ENCODE assay signal across 1 cellular context in the genomic region with DNA sequence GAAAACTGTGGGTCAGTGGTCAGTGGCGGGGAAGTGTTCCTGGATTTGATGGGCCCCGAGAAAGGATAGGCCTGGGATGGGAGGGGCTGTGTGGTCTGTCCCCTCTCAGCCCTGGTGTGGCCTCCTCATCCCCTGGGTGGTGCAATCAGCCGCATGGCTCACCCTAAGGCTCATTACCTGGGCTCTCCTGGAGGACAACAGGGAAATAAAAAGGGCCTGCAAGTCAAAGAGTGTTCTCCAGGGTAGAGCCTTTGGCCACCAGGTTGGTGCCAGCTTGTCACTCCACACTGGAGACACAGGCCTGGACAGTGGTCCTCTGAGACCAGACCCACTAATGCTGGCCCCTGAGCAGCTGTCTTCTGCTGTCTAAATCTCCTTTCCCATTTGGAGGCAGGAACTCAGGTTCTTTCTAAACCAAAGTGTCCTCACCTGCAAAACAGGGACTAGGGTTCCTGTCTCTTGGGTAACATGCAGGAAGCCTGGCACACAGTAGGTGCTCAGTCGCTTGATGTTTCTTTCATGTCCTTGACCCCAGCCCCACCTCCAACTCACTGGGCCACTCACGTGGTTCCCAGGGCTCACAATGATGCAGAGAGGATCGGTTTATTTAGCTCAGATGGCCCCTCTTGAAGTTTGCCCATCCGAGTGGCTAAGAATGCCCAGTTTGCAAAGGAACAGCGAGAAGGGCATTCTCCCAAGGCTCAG.
TF ChIP-seq lines count a peak whose summit lies in the region.

No MANE protein-coding gene starts in this region.

TF ChIP-seq in WTC11, 78 proteins besides CTCF, POLR2A, EP300 and RAD21 (continued from another document):
- TF ChIP-seq, protein P1, sequence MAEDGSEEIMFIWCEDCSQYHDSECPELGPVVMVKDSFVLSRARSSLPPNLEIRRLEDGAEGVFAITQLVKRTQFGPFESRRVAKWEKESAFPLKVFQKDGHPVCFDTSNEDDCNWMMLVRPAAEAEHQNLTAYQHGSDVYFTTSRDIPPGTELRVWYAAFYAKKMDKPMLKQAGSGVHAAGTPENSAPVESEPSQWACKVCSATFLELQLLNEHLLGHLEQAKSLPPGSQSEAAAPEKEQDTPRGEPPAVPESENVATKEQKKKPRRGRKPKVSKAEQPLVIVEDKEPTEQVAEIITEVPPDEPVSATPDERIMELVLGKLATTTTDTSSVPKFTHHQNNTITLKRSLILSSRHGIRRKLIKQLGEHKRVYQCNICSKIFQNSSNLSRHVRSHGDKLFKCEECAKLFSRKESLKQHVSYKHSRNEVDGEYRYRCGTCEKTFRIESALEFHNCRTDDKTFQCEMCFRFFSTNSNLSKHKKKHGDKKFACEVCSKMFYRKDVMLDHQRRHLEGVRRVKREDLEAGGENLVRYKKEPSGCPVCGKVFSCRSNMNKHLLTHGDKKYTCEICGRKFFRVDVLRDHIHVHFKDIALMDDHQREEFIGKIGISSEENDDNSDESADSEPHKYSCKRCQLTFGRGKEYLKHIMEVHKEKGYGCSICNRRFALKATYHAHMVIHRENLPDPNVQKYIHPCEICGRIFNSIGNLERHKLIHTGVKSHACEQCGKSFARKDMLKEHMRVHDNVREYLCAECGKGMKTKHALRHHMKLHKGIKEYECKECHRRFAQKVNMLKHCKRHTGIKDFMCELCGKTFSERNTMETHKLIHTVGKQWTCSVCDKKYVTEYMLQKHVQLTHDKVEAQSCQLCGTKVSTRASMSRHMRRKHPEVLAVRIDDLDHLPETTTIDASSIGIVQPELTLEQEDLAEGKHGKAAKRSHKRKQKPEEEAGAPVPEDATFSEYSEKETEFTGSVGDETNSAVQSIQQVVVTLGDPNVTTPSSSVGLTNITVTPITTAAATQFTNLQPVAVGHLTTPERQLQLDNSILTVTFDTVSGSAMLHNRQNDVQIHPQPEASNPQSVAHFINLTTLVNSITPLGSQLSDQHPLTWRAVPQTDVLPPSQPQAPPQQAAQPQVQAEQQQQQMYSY (CRISPR knock-in tag; IDR thresholded peaks at IDR 0.05), result no peak
- no peak for TF ChIP-seq FOXK1 (CRISPR knock-in tag; IDR thresholded peaks at IDR 0.05)
- TF ChIP-seq, protein P2, sequence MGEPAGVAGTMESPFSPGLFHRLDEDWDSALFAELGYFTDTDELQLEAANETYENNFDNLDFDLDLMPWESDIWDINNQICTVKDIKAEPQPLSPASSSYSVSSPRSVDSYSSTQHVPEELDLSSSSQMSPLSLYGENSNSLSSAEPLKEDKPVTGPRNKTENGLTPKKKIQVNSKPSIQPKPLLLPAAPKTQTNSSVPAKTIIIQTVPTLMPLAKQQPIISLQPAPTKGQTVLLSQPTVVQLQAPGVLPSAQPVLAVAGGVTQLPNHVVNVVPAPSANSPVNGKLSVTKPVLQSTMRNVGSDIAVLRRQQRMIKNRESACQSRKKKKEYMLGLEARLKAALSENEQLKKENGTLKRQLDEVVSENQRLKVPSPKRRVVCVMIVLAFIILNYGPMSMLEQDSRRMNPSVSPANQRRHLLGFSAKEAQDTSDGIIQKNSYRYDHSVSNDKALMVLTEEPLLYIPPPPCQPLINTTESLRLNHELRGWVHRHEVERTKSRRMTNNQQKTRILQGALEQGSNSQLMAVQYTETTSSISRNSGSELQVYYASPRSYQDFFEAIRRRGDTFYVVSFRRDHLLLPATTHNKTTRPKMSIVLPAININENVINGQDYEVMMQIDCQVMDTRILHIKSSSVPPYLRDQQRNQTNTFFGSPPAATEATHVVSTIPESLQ (CRISPR knock-in tag; IDR thresholded peaks at IDR 0.05), result no peak
- TF ChIP-seq TEAD1 (CRISPR knock-in tag; IDR thresholded peaks at IDR 0.05), result no peak
- no peak for TF ChIP-seq SMAD4 (CRISPR knock-in tag; IDR thresholded peaks at IDR 0.05)
- no peak for TF ChIP-seq ZNF121 (CRISPR knock-in tag; IDR thresholded peaks at IDR 0.05)
- TF ChIP-seq MYBL2 (CRISPR knock-in tag; IDR thresholded peaks at IDR 0.05), result no peak
- no peak for TF ChIP-seq SMAD3 (CRISPR knock-in tag; IDR thresholded peaks at IDR 0.05; ENCODE audit: borderline replicate concordance)
- TF ChIP-seq, protein P3, sequence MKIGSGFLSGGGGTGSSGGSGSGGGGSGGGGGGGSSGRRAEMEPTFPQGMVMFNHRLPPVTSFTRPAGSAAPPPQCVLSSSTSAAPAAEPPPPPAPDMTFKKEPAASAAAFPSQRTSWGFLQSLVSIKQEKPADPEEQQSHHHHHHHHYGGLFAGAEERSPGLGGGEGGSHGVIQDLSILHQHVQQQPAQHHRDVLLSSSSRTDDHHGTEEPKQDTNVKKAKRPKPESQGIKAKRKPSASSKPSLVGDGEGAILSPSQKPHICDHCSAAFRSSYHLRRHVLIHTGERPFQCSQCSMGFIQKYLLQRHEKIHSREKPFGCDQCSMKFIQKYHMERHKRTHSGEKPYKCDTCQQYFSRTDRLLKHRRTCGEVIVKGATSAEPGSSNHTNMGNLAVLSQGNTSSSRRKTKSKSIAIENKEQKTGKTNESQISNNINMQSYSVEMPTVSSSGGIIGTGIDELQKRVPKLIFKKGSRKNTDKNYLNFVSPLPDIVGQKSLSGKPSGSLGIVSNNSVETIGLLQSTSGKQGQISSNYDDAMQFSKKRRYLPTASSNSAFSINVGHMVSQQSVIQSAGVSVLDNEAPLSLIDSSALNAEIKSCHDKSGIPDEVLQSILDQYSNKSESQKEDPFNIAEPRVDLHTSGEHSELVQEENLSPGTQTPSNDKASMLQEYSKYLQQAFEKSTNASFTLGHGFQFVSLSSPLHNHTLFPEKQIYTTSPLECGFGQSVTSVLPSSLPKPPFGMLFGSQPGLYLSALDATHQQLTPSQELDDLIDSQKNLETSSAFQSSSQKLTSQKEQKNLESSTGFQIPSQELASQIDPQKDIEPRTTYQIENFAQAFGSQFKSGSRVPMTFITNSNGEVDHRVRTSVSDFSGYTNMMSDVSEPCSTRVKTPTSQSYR (CRISPR knock-in tag; IDR thresholded peaks at IDR 0.05), result no peak
- TF ChIP-seq, protein P4, sequence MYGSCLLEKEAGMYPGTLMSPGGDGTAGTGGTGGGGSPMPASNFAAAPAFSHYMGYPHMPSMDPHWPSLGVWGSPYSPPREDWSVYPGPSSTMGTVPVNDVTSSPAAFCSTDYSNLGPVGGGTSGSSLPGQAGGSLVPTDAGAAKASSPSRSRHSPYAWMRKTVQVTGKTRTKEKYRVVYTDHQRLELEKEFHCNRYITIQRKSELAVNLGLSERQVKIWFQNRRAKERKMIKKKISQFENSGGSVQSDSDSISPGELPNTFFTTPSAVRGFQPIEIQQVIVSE (CRISPR knock-in tag; IDR thresholded peaks at IDR 0.05; ENCODE audit: borderline replicate concordance), result no peak
- TF ChIP-seq, protein P5, sequence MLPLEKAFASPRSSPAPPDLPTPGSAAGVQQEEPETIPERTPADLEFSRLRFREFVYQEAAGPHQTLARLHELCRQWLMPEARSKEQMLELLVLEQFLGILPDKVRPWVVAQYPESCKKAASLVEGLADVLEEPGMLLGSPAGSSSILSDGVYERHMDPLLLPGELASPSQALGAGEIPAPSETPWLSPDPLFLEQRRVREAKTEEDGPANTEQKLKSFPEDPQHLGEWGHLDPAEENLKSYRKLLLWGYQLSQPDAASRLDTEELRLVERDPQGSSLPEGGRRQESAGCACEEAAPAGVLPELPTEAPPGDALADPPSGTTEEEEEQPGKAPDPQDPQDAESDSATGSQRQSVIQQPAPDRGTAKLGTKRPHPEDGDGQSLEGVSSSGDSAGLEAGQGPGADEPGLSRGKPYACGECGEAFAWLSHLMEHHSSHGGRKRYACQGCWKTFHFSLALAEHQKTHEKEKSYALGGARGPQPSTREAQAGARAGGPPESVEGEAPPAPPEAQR (CRISPR knock-in tag; IDR thresholded peaks at IDR 0.05), result no peak
